Comparison of ENCODE assay signal across 12 cellular contexts in genomic region chr11:80900265-80900664, GRCh38.
DNase-seq lines count a peak whose midpoint lies in the region; ATAC-seq and TF ChIP-seq lines count a peak whose summit lies in the region.
"Had no signal": no experiment of that assay in that cellular context is flagged by ENCODE, and none has a peak within 500 bp of the region (broad histone marks: within the 10 kb centered on the region; RNA-seq: fewer than 3 reads in every experiment).

No MANE protein-coding gene starts in this region.

- intact Hi-C loops in cardiac septum (cut with DNase I) = no loop called here

- no peak for TF ChIP-seq CTCF in omental fat pad (IDR thresholded peaks at IDR 0.05)

- ATAC-seq in GM18511 (IDR thresholded peaks at IDR 0.05; ENCODE audit: unreplicated experiment) (peak; percentile 75), GM21423 (IDR thresholded peaks at IDR 0.05; ENCODE audit: unreplicated experiment) (peak; percentile 69), HG03108 (IDR thresholded peaks at IDR 0.05; ENCODE audit: unreplicated experiment) (peak; percentile 59), omental fat pad (ENCODE audit: low FRiP score) (no peak)

- DNase-seq in OCI-M1 (lab: John Stamatoyannopoulos, UW) (peak; percentile 94), UCSD-AML1 (lab: John Stamatoyannopoulos, UW; ENCODE audit: unreplicated experiment) (no peak), omental fat pad (ENCODE audit: low spot score) (no peak), GOT3 (lab: John Stamatoyannopoulos, UW) (no peak), cardiac septum (ENCODE audit: low spot score) (no peak)
- DNase-seq: activated naive CD4-positive, alpha-beta T cell treated with Interleukin-2 at 50 U/mL for 16 hours; KBM-7; NCI-H1694; SIG-M5 had no signal
